In the genomic region with DNA sequence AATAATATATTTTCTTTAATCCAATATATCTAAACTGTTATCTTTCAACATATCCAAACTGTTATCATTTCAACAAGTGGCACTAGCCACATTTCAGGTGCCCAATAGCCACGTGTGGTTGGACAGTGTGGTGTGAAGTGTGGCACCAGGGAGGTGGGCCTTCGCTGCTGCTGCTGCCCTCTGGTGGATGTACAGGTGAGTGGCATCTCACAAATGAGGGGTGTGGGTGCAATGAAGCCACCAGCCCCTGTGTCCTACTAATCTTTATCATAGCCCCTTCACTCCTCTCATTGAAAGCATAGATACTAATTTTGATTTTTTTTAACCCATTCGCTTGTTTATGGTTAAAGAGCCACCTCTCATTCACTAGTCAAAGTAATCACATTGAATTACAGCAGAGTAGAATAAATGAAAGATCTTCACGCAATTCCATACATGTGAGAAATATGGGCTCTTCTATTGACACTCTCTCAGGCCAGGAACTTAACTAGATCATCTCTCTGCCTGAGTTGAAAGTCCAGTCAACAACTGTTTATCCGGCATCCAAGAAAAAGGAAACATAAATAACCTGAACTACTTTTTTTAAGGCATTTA, we compare ENCODE assay signal across 8 cellular contexts.
DNase-seq lines count a peak whose midpoint lies in the region; ATAC-seq and TF ChIP-seq lines count a peak whose summit lies in the region.

No MANE protein-coding gene starts in this region.

- POLR2A ChIA-PET in AG04450 (lab: Yijun Ruan, JAX), result no interaction called here

- H3K9me3 ChIP-seq in AG04450 (ENCODE audit: control insufficient read depth, insufficient read depth, low read length), result no peaks in the 10 kb centered on the region; the same call in 1 of the 2 replicates
- no peaks in the 10 kb centered on the region for H3K9me3 ChIP-seq in WERI-Rb-1 (ENCODE audit: severe bottlenecking)
- no peaks in the 10 kb centered on the region for H3K9me3 ChIP-seq in heart left ventricle

- peak in 1 of 4 donors; percentile 61 for ATAC-seq in heart left ventricle

- no peaks in the 10 kb centered on the region for H3K36me3 ChIP-seq in WERI-Rb-1
- no peaks in the 10 kb centered on the region for H3K36me3 ChIP-seq in heart left ventricle

- H3K27ac ChIP-seq in AG04450 (ENCODE audit: low read depth, low read length), result no peak overlapping the region
- no peak overlapping the region for H3K27ac ChIP-seq in WERI-Rb-1
- no peak overlapping the region for H3K27ac ChIP-seq in heart left ventricle

- H3K4me1 ChIP-seq in heart left ventricle, result no peaks in the 10 kb centered on the region

- intact Hi-C loops in heart left ventricle (cut with DNase I), result loop anchor here in 9 of 10 donors (2.0 to 10.0 kb wide), 7 partner anchors 623 to 1223 kb away; partner anchors contain the start of gene DAB1 (in 7 of the 9)
- intact Hi-C loops in posterior vena cava (cut with DNase I), result loop anchor here in 1 of 2 donors (5.0 to 10.0 kb wide), 2 partner anchors 625 to 1213 kb away; partner anchors contain the start of gene DAB1

- 62 to 69% (median 66%) methylated on average over 5 of the region's 5 CpGs for WGBS in heart left ventricle, 4 donors

- TF ChIP-seq CTCF in AG04450 (IDR thresholded peaks at IDR 0.05; ENCODE audit: low read depth, low read length) (peak; percentile 66), WERI-Rb-1 (IDR thresholded peaks at IDR 0.05; ENCODE audit: low read depth, low read length) (peak; percentile 88), heart left ventricle (IDR thresholded peaks at IDR 0.05) (peak; percentile 49 to 77 (median 62))

- H3K27me3 ChIP-seq in AG04450 (ENCODE audit: control insufficient read depth, insufficient read depth, low read length), result no peaks in the 10 kb centered on the region
- no peaks in the 10 kb centered on the region for H3K27me3 ChIP-seq in WERI-Rb-1 (ENCODE audit: insufficient read depth, low read depth, severe bottlenecking)
- no peaks in the 10 kb centered on the region for H3K27me3 ChIP-seq in heart left ventricle

- CTCF ChIA-PET in AG04450 (lab: Charles Lee), result interaction anchor here (0.6 to 1.7 kb wide), 3 partner anchors 663 to 1733 kb away, joined by 4 to 10 read pairs (median 6); no protein-coding TSS in a partner anchor

- H3K4me3 ChIP-seq in AG04450 (ENCODE audit: low read depth, low read length) (no peak overlapping the region), WERI-Rb-1 (ENCODE audit: low read depth, low read length) (no peak overlapping the region), heart left ventricle (no peak overlapping the region)

- DNase-seq in AG04450 (ENCODE audit: low read depth, low spot score) (no peak), GM03348 (ENCODE audit: low spot score) (peak; percentile 77), HK-2 (ENCODE audit: unreplicated experiment) (peak; percentile 29), WERI-Rb-1 (peak; percentile 58), heart left ventricle (no peak), posterior vena cava (ENCODE audit: low spot score) (no peak), activated gamma-delta T cell (lab: John Stamatoyannopoulos, UW) (no peak)
- peak; percentile 4 to 8 for DNase-seq in stimulated activated CD8-positive, alpha-beta memory T cell treated with anti-CD3 and anti-CD28 coated beads, Interleukin-2, amount 100 ng/mL, for 48 hours (ENCODE audit: low read depth in 2 of 2)

- TF ChIP-seq POLR2A in heart left ventricle (IDR thresholded peaks at IDR 0.05), result no peak

Comparison
In these comparisons a context has a peak if more than half of its experiments do, and no peak if none do; other contexts are left out.
1. DNase-seq: peak in GM03348 (single experiment), HK-2 (single experiment), WERI-Rb-1 (single experiment) and stimulated activated CD8-positive, alpha-beta memory T cell treated with anti-CD3 and anti-CD28 coated beads, Interleukin-2, amount 100 ng/mL, for 48 hours (2 of 2); none in AG04450 (single experiment), heart left ventricle (0 of 5), posterior vena cava (single experiment) and activated gamma-delta T cell (single experiment).
2. Peak in every context shown above with its lines, with median percentiles within 50 percentile points of each other: CTCF ChIP-seq.